24 cellular contexts compared by ENCODE assay signal in genomic region chr4:147965056-147965455, GRCh38.
"Had no signal": no experiment of that assay in that cellular context is flagged by ENCODE, and none has a peak within 500 bp of the region (broad histone marks: within the 10 kb centered on the region; RNA-seq: fewer than 3 reads in every experiment).

No MANE protein-coding gene starts in this region.

- H3K27me3 Mint-ChIP-seq: activated naive CD8-positive, alpha-beta T cell; central memory CD8-positive, alpha-beta T cell; progenitor cell of endocrine pancreas had no signal

- H3K27ac Mint-ChIP-seq: activated naive CD8-positive, alpha-beta T cell; activated T-helper 2 cell treated with anti-CD3 and anti-CD28 coated beads, Interferon-gamma antibody, Interleukin-2, Interleukin-4, amounts not matched to agents 10 μg/mL and 5 μg/mL and 100 μg/mL, durations not matched to agents 14 hours and 24 hours and 36 hours; memory B cell; nephron progenitor cell; progenitor cell of endocrine pancreas; stimulated activated naive B cell treated with anti-CD40 and anti-IgM and Interleukin-4, amounts not matched to agents 10 μg/mL and 1 μg/mL and 100 μg/mL, for 72 hours; T-helper 1 cell treated with Interleukin-12 subunit alpha and Interleukin-12 subunit beta and Interleukin-4 antibody, amounts not matched to agents 30 μg/mL and 1 μg/mL, for 36 hours had no signal

- H3K4me1 ChIP-seq: upper lobe of right lung had no signal

- H3K36me3 Mint-ChIP-seq: memory B cell; stimulated activated naive B cell treated with anti-CD40 and anti-IgM and Interleukin-4, amounts not matched to agents 10 μg/mL and 1 μg/mL and 100 μg/mL, for 72 hours had no signal

- DNase-seq: activated CD4-positive, alpha-beta T cell treated with anti-CD3 and anti-CD28 coated beads for 4 hours; activated CD4-positive, alpha-beta T cell treated with anti-CD3 and anti-CD28 coated beads, Interleukin-2, amount 50 U/mL, for 48 hours; activated CD4-positive, CD25-positive, alpha-beta regulatory T cell; activated CD8-positive, alpha-beta memory T cell treated with anti-CD3 and anti-CD28 coated beads, Interleukin-2, amount 50 U/mL, for 48 hours; activated naive CD4-positive, alpha-beta T cell; activated T-cell treated with anti-CD3 and anti-CD28 coated beads, Interleukin-2, amount 50 U/mL, for 4 hours; adrenal gland; erythroblast; foreskin melanocyte; glutamatergic neuron; hippocampal formation; nephron progenitor cell; nucleus accumbens; stimulated activated CD4-positive, alpha-beta T cell treated with anti-CD3 and anti-CD28 coated beads, Interleukin-2, amount 100 ng/mL, for 48 hours; stimulated activated CD8-positive, alpha-beta memory T cell treated with anti-CD3 and anti-CD28 coated beads, Interleukin-4, amount 100 ng/mL, for 48 hours; stimulated activated naive B cell treated with anti-CD40 and anti-IgM and Interleukin-4, amounts not matched to agents 10 μg/mL and 1 μg/mL and 100 μg/mL, for 72 hours; upper lobe of right lung had no signal

- H3K4me3 ChIP-seq: adrenal gland, ascending aorta, upper lobe of right lung had no signal

- ATAC-seq: activated T-cell treated with anti-CD3 and anti-CD28 coated beads, Interleukin-2, amount 50 U/mL, for 4 hours; stimulated activated naive B cell treated with anti-CD40 and anti-IgM and Interleukin-4, amounts not matched to agents 10 μg/mL and 1 μg/mL and 100 μg/mL, for 72 hours; upper lobe of right lung had no signal

- H3K9me3 Mint-ChIP-seq: activated T-cell treated with anti-CD3 and anti-CD28 coated beads, Interleukin-2, amount 50 U/mL, for 4 hours; activated T-helper 2 cell treated with anti-CD3 and anti-CD28 coated beads, Interferon-gamma antibody, Interleukin-2, Interleukin-4, amounts not matched to agents 10 μg/mL and 5 μg/mL and 100 μg/mL, durations not matched to agents 14 hours and 24 hours and 36 hours; central memory CD8-positive, alpha-beta T cell; memory B cell; nephron progenitor cell; stimulated activated naive B cell treated with anti-CD40 and anti-IgM and Interleukin-4, amounts not matched to agents 10 μg/mL and 1 μg/mL and 100 μg/mL, for 72 hours; T-helper 1 cell treated with Interleukin-12 subunit alpha and Interleukin-12 subunit beta and Interleukin-4 antibody, amounts not matched to agents 30 μg/mL and 1 μg/mL, for 36 hours had no signal

- H3K9me3 ChIP-seq: adrenal gland, ascending aorta, upper lobe of right lung had no signal

- H3K4me3 Mint-ChIP-seq: activated naive CD8-positive, alpha-beta T cell; activated T-cell treated with anti-CD3 and anti-CD28 coated beads, Interleukin-2, amount 50 U/mL, for 4 hours; central memory CD8-positive, alpha-beta T cell; memory B cell; nephron progenitor cell; stimulated activated naive B cell treated with anti-CD40 and anti-IgM and Interleukin-4, amounts not matched to agents 10 μg/mL and 1 μg/mL and 100 μg/mL, for 72 hours; T-helper 1 cell treated with Interleukin-12 subunit alpha and Interleukin-12 subunit beta and Interleukin-4 antibody, amounts not matched to agents 30 μg/mL and 1 μg/mL, for 36 hours had no signal

- H3K27ac ChIP-seq: adrenal gland, ascending aorta, upper lobe of right lung had no signal

- H3K27me3 ChIP-seq: adrenal gland, ascending aorta, upper lobe of right lung had no signal

- H3K4me1 Mint-ChIP-seq: central memory CD8-positive, alpha-beta T cell; memory B cell had no signal
